Comparison of ENCODE assay signal across 12 cellular contexts in the genomic region with DNA sequence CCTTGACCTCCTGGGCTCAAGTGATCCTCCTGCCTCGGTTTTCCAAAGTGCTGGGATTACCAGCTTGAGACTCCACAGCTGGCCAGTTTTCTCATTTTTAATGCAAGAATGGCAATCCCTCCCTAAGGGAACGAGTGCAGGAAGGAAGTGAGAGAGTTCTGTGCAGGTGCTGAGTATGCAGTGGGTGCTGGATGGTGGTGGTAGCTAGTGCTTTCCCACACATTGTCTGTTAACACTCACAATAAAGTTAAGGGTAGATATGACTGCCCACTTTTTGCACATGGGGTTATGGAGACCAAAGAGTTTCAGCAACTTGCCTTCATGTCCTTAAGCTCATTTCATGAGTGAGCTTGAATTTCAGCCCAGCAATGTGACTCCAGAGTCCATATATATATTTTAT. TPM values are rescaled to one million over a fixed set of nuclear protein-coding genes. Genes with fewer than 3 reads are reported as not detected.
DNase-seq lines count a peak whose midpoint lies in the region; ATAC-seq and TF ChIP-seq lines count a peak whose summit lies in the region.
"Had no signal": no experiment of that assay in that cellular context is flagged by ENCODE, and none has a peak within 500 bp of the region (broad histone marks: within the 10 kb centered on the region; RNA-seq: fewer than 3 reads in every experiment).

No MANE protein-coding gene starts in this region.

- no peaks in the 10 kb centered on the region for H3K36me3 ChIP-seq in colonic mucosa

- H3K4me1 ChIP-seq in colonic mucosa, result peaks cover 19% of the 10 kb centered on the region
- H3K4me1 ChIP-seq: Caco-2 had no signal

- no peak for TF ChIP-seq CTCF in colonic mucosa (IDR thresholded peaks at IDR 0.05)

- H3K27me3 ChIP-seq in colonic mucosa, result no peaks in the 10 kb centered on the region

- DNase-seq in colonic mucosa (no peak), DMS79 (lab: John Stamatoyannopoulos, UW) (no peak), islet precursor cell (no peak), GM19240 (ENCODE audit: insufficient read length, low spot score) (no peak)
- no peak for DNase-seq in effector CD8-positive, alpha-beta T cell (lab: John Stamatoyannopoulos, UW)
- DNase-seq: Caco-2, left ventricle myocardium superior, SW 1271 had no signal

- no peak overlapping the region for H3K4me3 ChIP-seq in colonic mucosa

- H3K9me3 ChIP-seq in colonic mucosa, result no peaks in the 10 kb centered on the region
- H3K9me3 ChIP-seq: Caco-2 had no signal

- peak overlapping the region in 1 of 2 donors; percentile 51 for H3K9ac ChIP-seq in colonic mucosa (ENCODE audit: low read depth in 2 of 2, low read length in 2 of 2)
- H3K9ac ChIP-seq: parathyroid adenoma had no signal

- ATAC-seq in GM18517 (IDR thresholded peaks at IDR 0.05; ENCODE audit: unreplicated experiment), result peak; percentile 19
- peak; percentile 52 for ATAC-seq in GM21390 (IDR thresholded peaks at IDR 0.05; ENCODE audit: unreplicated experiment)
- ATAC-seq in HG03159 (IDR thresholded peaks at IDR 0.05; ENCODE audit: unreplicated experiment), result peak; percentile 35

- peak overlapping the region; percentile 87 for H3K27ac ChIP-seq in colonic mucosa
- H3K27ac ChIP-seq: parathyroid adenoma had no signal

- intact Hi-C loops in colonic mucosa (cut with DNase I), result no loop called here

RNA-seq across cellular contexts. Expression of gene RGS9, which starts 18.5 kb away (rescaled TPM):
- 1 to 10 TPM; 7.4 to 9.9 TPM for total RNA-seq in colonic mucosa
